Comparison of ENCODE assay signal across 31 cellular contexts in the genomic region with DNA sequence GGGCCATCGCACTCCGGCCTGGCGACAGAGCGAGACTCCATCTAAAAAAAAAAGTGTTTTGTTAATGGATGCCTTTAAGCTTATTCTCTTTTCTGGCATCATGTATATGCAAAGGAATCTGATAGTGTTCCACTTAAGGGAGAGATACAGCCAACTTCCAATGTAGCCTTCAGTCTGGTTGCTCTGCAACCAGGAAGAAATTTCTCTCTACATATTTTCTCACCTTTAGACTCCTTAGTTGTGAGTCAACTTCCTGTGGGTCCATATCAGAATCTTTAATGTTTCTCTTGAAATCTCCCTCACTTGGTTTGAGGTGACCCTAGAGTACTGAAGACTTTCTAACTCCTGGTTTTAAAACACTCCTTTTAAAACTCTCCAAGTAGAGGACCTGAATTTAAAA.
DNase-seq lines count a peak whose midpoint lies in the region; ATAC-seq, FAIRE-seq and TF ChIP-seq lines count a peak whose summit lies in the region.
"Had no signal": no experiment of that assay in that cellular context is flagged by ENCODE, and none has a peak within 500 bp of the region (broad histone marks: within the 10 kb centered on the region; RNA-seq: fewer than 3 reads in every experiment).

No MANE protein-coding gene starts in this region.

- H3K27me3 ChIP-seq in mammary epithelial cell (ENCODE audit: insufficient read depth, low read length) (no peaks in the 10 kb centered on the region), breast epithelium (no peaks in the 10 kb centered on the region), astrocyte (ENCODE audit: insufficient read depth, low read length) (no peaks in the 10 kb centered on the region), keratinocyte (ENCODE audit: control insufficient read depth, extremely low read depth, insufficient read depth, low read length) (no peaks in the 10 kb centered on the region), GM23248 (replicated peaks; ENCODE audit: insufficient read depth) (no peaks in the 10 kb centered on the region)
- H3K27me3 ChIP-seq: BE2C had no signal

- no peak overlapping the region for H3K27ac Mint-ChIP-seq in astrocyte (ENCODE audit: unreplicated experiment)
- H3K27ac Mint-ChIP-seq: CD14-positive monocyte; CD8-positive, alpha-beta memory T cell had no signal

- H3K36me3 Mint-ChIP-seq in astrocyte (ENCODE audit: low read depth, unreplicated experiment): no peaks in the 10 kb centered on the region
- H3K36me3 Mint-ChIP-seq: CD14-positive monocyte; CD8-positive, alpha-beta memory T cell had no signal

- no peak overlapping the region for H3K9ac ChIP-seq in mammary epithelial cell (ENCODE audit: insufficient read depth, low read length)
- H3K9ac ChIP-seq in astrocyte (ENCODE audit: low read length): no peak overlapping the region
- H3K9ac ChIP-seq in keratinocyte (ENCODE audit: control insufficient read depth, extremely low read depth, insufficient read depth, low read length): no peak overlapping the region
- no peak overlapping the region for H3K9ac ChIP-seq in GM23248

- BruUV-seq in mammary epithelial cell (replicated peaks; lab: Mats Ljungman, UMichigan): no TSS peak

- CTCF ChIA-PET in mammary epithelial cell (lab: Charles Lee; ENCODE audit: low non-redundant PET): no interaction called here

- no peak overlapping the region for H3K4me2 ChIP-seq in mammary epithelial cell (ENCODE audit: insufficient read depth, low read depth, low read length)
- H3K4me2 ChIP-seq in astrocyte (ENCODE audit: low read length): no peak overlapping the region
- peak overlapping the region; percentile 43 for H3K4me2 ChIP-seq in keratinocyte (ENCODE audit: control insufficient read depth, extremely low read depth, insufficient read depth, low read depth, low read length)
- no peak overlapping the region for H3K4me2 ChIP-seq in GM23248 (ENCODE audit: unreplicated experiment)
- H3K4me2 ChIP-seq: PC-9 had no signal

- no peaks in the 10 kb centered on the region for H3K9me1 ChIP-seq in keratinocyte (ENCODE audit: control insufficient read depth, extremely low read depth, insufficient read depth, low read length)

- H4K20me1 ChIP-seq in mammary epithelial cell (ENCODE audit: insufficient read depth, low read length) (no peaks in the 10 kb centered on the region), astrocyte (ENCODE audit: insufficient read depth, low read length) (no peaks in the 10 kb centered on the region), keratinocyte (ENCODE audit: control insufficient read depth, extremely low read depth, insufficient read depth, low read length) (no peaks in the 10 kb centered on the region), GM23248 (ENCODE audit: insufficient read depth) (no peaks in the 10 kb centered on the region)

- TF ChIP-seq CTCF in mammary epithelial cell (conservative IDR thresholded peaks at IDR 0.05 in 1 of 2, IDR thresholded peaks at IDR 0.05 in 1 of 2; ENCODE audit: extremely low read depth in 1 of 2, insufficient read depth in 1 of 2, low read depth in 1 of 2, low read length in 2 of 2) (no peak), breast epithelium (IDR thresholded peaks at IDR 0.05) (no peak), astrocyte (IDR thresholded peaks at IDR 0.05; ENCODE audit: insufficient read depth, low read depth, low read length) (no peak), keratinocyte (optimal IDR thresholded peaks at IDR 0.05 in 1 of 3, IDR thresholded peaks at IDR 0.05 in 1 of 3, conservative IDR thresholded peaks at IDR 0.05 in 1 of 3; ENCODE audit: extremely low read depth in 1 of 3, insufficient read depth in 2 of 3, low read length in 3 of 3) (no peak)

- H3K79me2 ChIP-seq in mammary epithelial cell (ENCODE audit: insufficient read depth, low read length) (no peaks in the 10 kb centered on the region), astrocyte (ENCODE audit: insufficient read depth, low read length) (no peaks in the 10 kb centered on the region), keratinocyte (ENCODE audit: control insufficient read depth, insufficient read depth, low read length) (no peaks in the 10 kb centered on the region), GM23248 (ENCODE audit: insufficient read depth) (no peaks in the 10 kb centered on the region)

- intact Hi-C loops in mammary epithelial cell (cut with micrococcal nuclease): no loop called here
- intact Hi-C loops in breast epithelium (cut with DNase I; ENCODE audit: low total_unique reads): no loop called here

- FAIRE-seq in astrocyte (lab: Jason Lieb, UNC): no peak
- FAIRE-seq in keratinocyte (lab: Jason Lieb, UNC): peak; percentile 91
- FAIRE-seq: GM12891, HTR-8/SVneo, K562 had no signal

- dilution Hi-C loops in mammary epithelial cell (cut with HindIII; ENCODE audit: low sequenced_read_pairs): no loop called here
- dilution Hi-C loops in keratinocyte (cut with MboI; ENCODE audit: extremely low pct_ligation_motif_present, low sequenced_read_pairs): no loop called here

- in situ Hi-C loops in mammary epithelial cell (cut with MboI; ENCODE audit: low sequenced_read_pairs in 2 of 2) (no loop called here), GM23248 (cut with MboI) (no loop called here)

- H3K4me1 ChIP-seq in mammary epithelial cell (ENCODE audit: insufficient read depth, low read length): no peaks in the 10 kb centered on the region
- H3K4me1 ChIP-seq in breast epithelium: no peaks in the 10 kb centered on the region
- H3K4me1 ChIP-seq in astrocyte (ENCODE audit: insufficient read depth, low read length): no peaks in the 10 kb centered on the region
- no peaks in the 10 kb centered on the region for H3K4me1 ChIP-seq in keratinocyte (ENCODE audit: control insufficient read depth, extremely low read depth, insufficient read depth, low read length)
- H3K4me1 ChIP-seq in GM23248 (ENCODE audit: insufficient read depth): no peaks in the 10 kb centered on the region
- H3K4me1 ChIP-seq: BE2C had no signal

- no peak overlapping the region for H2AFZ ChIP-seq in mammary epithelial cell (ENCODE audit: low read depth, low read length)
- H2AFZ ChIP-seq in astrocyte (ENCODE audit: low read depth, low read length): no peak overlapping the region
- H2AFZ ChIP-seq in keratinocyte (ENCODE audit: control insufficient read depth, low read length): peak overlapping the region; percentile 64
- no peak overlapping the region for H2AFZ ChIP-seq in GM23248
- H2AFZ ChIP-seq: PC-9 had no signal

- ATAC-seq in HG02840 (IDR thresholded peaks at IDR 0.05; ENCODE audit: low FRiP score, unreplicated experiment): no peak
- ATAC-seq: HCT116, K562 had no signal

- H3K4me3 ChIP-seq in mammary epithelial cell (replicated peaks in 1 of 3; ENCODE audit: insufficient read depth in 1 of 3, low read depth in 2 of 3, low read length in 3 of 3) (no peak overlapping the region), breast epithelium (no peak overlapping the region), astrocyte (ENCODE audit: insufficient read depth, low read depth, low read length) (no peak overlapping the region), keratinocyte (ENCODE audit: control insufficient read depth in 2 of 3, extremely low read depth in 1 of 3, insufficient read depth in 2 of 3, low read depth in 1 of 3, low read length in 3 of 3) (peak overlapping the region in 1 of 3 experiments; percentile 31), GM23248 (no peak overlapping the region)
- H3K4me3 ChIP-seq: K562, PC-9 had no signal

- no peaks in the 10 kb centered on the region for H3K27me3 Mint-ChIP-seq in astrocyte (ENCODE audit: low read depth, unreplicated experiment)
- H3K27me3 Mint-ChIP-seq: CD8-positive, alpha-beta memory T cell had no signal

- H3K27ac ChIP-seq in mammary epithelial cell (ENCODE audit: insufficient read depth, low read depth, low read length) (no peak overlapping the region), breast epithelium (no peak overlapping the region), astrocyte (ENCODE audit: low read depth, low read length) (no peak overlapping the region), keratinocyte (ENCODE audit: control insufficient read depth, insufficient read depth, low read length) (no peak overlapping the region), GM23248 (no peak overlapping the region)
- H3K27ac ChIP-seq: 22Rv1, HL-60, PC-9 had no signal

- no peaks in the 10 kb centered on the region for H3K9me2 ChIP-seq in GM23248 (ENCODE audit: insufficient read depth)

- no peaks in the 10 kb centered on the region for H3K9me3 ChIP-seq in mammary epithelial cell (replicated peaks; ENCODE audit: insufficient read depth, low read length)
- no peaks in the 10 kb centered on the region for H3K9me3 ChIP-seq in breast epithelium
- no peaks in the 10 kb centered on the region for H3K9me3 ChIP-seq in astrocyte (ENCODE audit: insufficient read depth, low read depth, low read length)
- H3K9me3 ChIP-seq in keratinocyte (ENCODE audit: control insufficient read depth, low read depth, low read length): no peaks in the 10 kb centered on the region
- H3K9me3 ChIP-seq in GM23248 (ENCODE audit: low read depth): no peaks in the 10 kb centered on the region
- H3K9me3 ChIP-seq: BE2C had no signal

- no peaks in the 10 kb centered on the region for H3K4me1 Mint-ChIP-seq in astrocyte (ENCODE audit: low read depth, unreplicated experiment)
- H3K4me1 Mint-ChIP-seq: CD14-positive monocyte; CD8-positive, alpha-beta memory T cell had no signal

- H3K4me3 Mint-ChIP-seq in astrocyte (ENCODE audit: unreplicated experiment): no peak overlapping the region
- H3K4me3 Mint-ChIP-seq: CD14-positive monocyte; CD8-positive, alpha-beta memory T cell had no signal

- 72% methylated on average over 4 of the region's 4 CpGs for WGBS in mammary epithelial cell (ENCODE audit: low coverage, missing lambda C conversion rate)
- WGBS in GM23248 (ENCODE audit: low coverage in 1 of 2, low lambda C conversion rate in 2 of 2, missing lambda C conversion rate in 2 of 2), 2 experiments: 74 to 75% methylated on average over 4 of the region's 4 CpGs

- peaks cover 12% of the 10 kb centered on the region for H3K9me3 Mint-ChIP-seq in astrocyte (ENCODE audit: unreplicated experiment)

- peak; percentile 1 for DNase-seq in mammary epithelial cell
- DNase-seq in breast epithelium (ENCODE audit: low spot score in 2 of 2): no peak
- DNase-seq in astrocyte (ENCODE audit: low read depth): peak; percentile 0
- no peak for DNase-seq in keratinocyte (ENCODE audit: low read depth, low spot score)
- DNase-seq in foreskin melanocyte: no peak
- DNase-seq in SKM-1 (lab: John Stamatoyannopoulos, UW; ENCODE audit: unreplicated experiment): no peak
- no peak for DNase-seq in GM23248
- DNase-seq: ACHN; BE2C; Calu3; CD8-positive, alpha-beta memory T cell; DMS79 treated with DMSO at 0.1 percent for 48 hours; GF-D8; Kasumi-1; NCI-H1105; NCI-H1436 treated with DMSO at 0.1 percent for 48 hours; NCI-H187 treated with DMSO at 0.1 percent for 48 hours; NCI-H446; NCI-H524 treated with DMSO at 0.1 percent for 48 hours; NCI-H774; NK-92 treated with Interleukin-12 subunit alpha and Interleukin-12 subunit beta, amount 100 ng/mL, for 24 hours; PC-9; SHP77 had no signal

- TF ChIP-seq POLR2A in breast epithelium (IDR thresholded peaks at IDR 0.05): no peak

- no peaks in the 10 kb centered on the region for H3K36me3 ChIP-seq in mammary epithelial cell (ENCODE audit: insufficient read depth, low read length)
- H3K36me3 ChIP-seq in breast epithelium: no peaks in the 10 kb centered on the region
- no peaks in the 10 kb centered on the region for H3K36me3 ChIP-seq in astrocyte (ENCODE audit: insufficient read depth, low read length)
- no peaks in the 10 kb centered on the region for H3K36me3 ChIP-seq in keratinocyte (ENCODE audit: control insufficient read depth in 2 of 2, extremely low read depth in 1 of 2, insufficient read depth in 2 of 2, low read length in 2 of 2)
- H3K36me3 ChIP-seq in GM23248 (ENCODE audit: low read depth): no peaks in the 10 kb centered on the region
- H3K36me3 ChIP-seq: BE2C had no signal

- no peaks in the 10 kb centered on the region for H3F3A ChIP-seq in GM23248 (ENCODE audit: insufficient read depth)

Comparison
In these comparisons a context has a peak if more than half of its experiments do, and no peak if none do; other contexts are left out.
1. DNase-seq: peak in mammary epithelial cell (single experiment) and astrocyte (single experiment); none in breast epithelium (0 of 2), keratinocyte (single experiment), foreskin melanocyte (single experiment), SKM-1 (single experiment) and GM23248 (single experiment).